ENCODE assay signal across 23 cellular contexts in the genomic region with DNA sequence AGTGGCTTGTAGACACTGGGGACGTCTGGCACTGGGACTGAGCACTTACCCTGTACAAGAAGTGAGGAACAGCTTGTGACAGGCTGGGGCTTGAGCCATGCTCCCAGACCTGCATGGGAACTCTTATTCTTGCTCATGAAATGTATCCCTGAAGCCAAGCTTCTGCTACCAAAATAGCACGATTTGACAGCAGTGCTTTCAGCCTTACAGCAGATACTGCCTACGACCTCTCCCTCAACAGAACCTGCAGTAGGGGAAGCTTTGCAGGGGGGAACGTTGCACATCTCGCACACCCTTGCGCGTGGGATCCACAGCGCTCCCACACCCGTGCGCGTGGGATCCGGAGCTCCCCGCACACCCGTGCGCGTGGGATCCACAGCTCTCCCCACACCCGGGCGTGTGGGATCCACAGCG.
DNase-seq lines count a peak whose midpoint lies in the region; ATAC-seq, FAIRE-seq and TF ChIP-seq lines count a peak whose summit lies in the region.
"Had no signal": no experiment of that assay in that cellular context is flagged by ENCODE, and none has a peak within 500 bp of the region (broad histone marks: within the 10 kb centered on the region; RNA-seq: fewer than 3 reads in every experiment).

No MANE protein-coding gene starts in this region.

- no peaks in the 10 kb centered on the region for H4K20me1 ChIP-seq in K562 (replicated peaks; ENCODE audit: control insufficient read depth, insufficient read depth, low read length)

- no peak overlapping the region for H3K4me2 ChIP-seq in K562 (ENCODE audit: insufficient read depth, low read length)

- no peak for TF ChIP-seq RAD21 in K562 (CRISPR knock-in tag; conservative IDR thresholded peaks at IDR 0.05 in 1 of 2, IDR thresholded peaks at IDR 0.05 in 1 of 2)

- H3K9me3 ChIP-seq in cardiac muscle cell (ENCODE audit: low read depth) (no peaks in the 10 kb centered on the region), K562 (replicated peaks; ENCODE audit: control insufficient read depth, insufficient read depth, low read depth, low read length) (no peaks in the 10 kb centered on the region), left lung (no peaks in the 10 kb centered on the region)
- H3K9me3 ChIP-seq: Caco-2, SJCRH30 had no signal

- H3K4me1 ChIP-seq in cardiac muscle cell (ENCODE audit: low read depth) (peaks cover 73% of the 10 kb centered on the region), K562 (replicated peaks in 1 of 2; ENCODE audit: control insufficient read depth in 2 of 2, insufficient read depth in 2 of 2, low read length in 2 of 2) (peaks cover 0 to 4% of the 10 kb centered on the region in 2 experiments; a peak in 1 of 5 replicates), left lung (peaks cover 12 to 30% of the 10 kb centered on the region in 2 donors)
- H3K4me1 ChIP-seq: Caco-2 had no signal

- 0 out of 4 replicates have a peak overlapping the region, but pooled peaks of 1 of the 2 experiments have one; percentile 11 for H3K9ac ChIP-seq in K562 (ENCODE audit: insufficient read depth in 1 of 2, low read depth in 2 of 2, low read length in 2 of 2)

- peak in 1 of 2 donors; percentile 62 for DNase-seq in cardiac muscle cell (ENCODE audit: low read depth in 1 of 2, low spot score in 1 of 2)
- DNase-seq in left cardiac atrium: no peak
- no peak for DNase-seq in K562 (ENCODE audit: extremely low read depth in 1 of 4, low spot score in 3 of 4)
- DNase-seq in head of caudate nucleus: peak in 36 of 42 donors; percentile 32 to 85 (median 62)
- no peak for DNase-seq in stimulated activated effector memory CD8-positive, alpha-beta T cell treated with anti-CD3 and anti-CD28 coated beads, Interleukin-12 subunit alpha, Interleukin-12 subunit beta, amount 100 ng/mL, for 72 hours (ENCODE audit: low spot score in 2 of 2)
- no peak for DNase-seq in left lung
- DNase-seq: Caco-2; CD4-positive, CD25-positive, alpha-beta regulatory T cell; DMS153; IMR-90; Kasumi-1; MM.1S; NCI-H1092 treated with DMSO at 0.1 percent for 48 hours; NCI-H2107; NCI-H345; NCI-H526 treated with DMSO at 0.1 percent for 48 hours; NK-92 treated with Interleukin-12 subunit alpha and Interleukin-12 subunit beta, amount 100 ng/mL, for 24 hours; RPMI8226; SJCRH30 had no signal

- H3K9me1 ChIP-seq in K562 (ENCODE audit: control insufficient read depth, insufficient read depth, low read length): no peaks in the 10 kb centered on the region

- H3K4me1 Mint-ChIP-seq in stimulated activated effector memory CD8-positive, alpha-beta T cell treated with anti-CD3 and anti-CD28 coated beads, Interleukin-12 subunit alpha, Interleukin-12 subunit beta, amount 100 ng/mL, for 72 hours: peaks cover 42% of the 10 kb centered on the region

- no TSS peak for BruUV-seq in K562 (replicated peaks; lab: Mats Ljungman, UMichigan)

- H3K27me3 ChIP-seq in cardiac muscle cell (no peaks in the 10 kb centered on the region), K562 (ENCODE audit: control insufficient read depth in 2 of 2, insufficient read depth in 2 of 2, low read length in 2 of 2) (no peaks in the 10 kb centered on the region), left lung (no peaks in the 10 kb centered on the region)
- H3K27me3 ChIP-seq: SJCRH30 had no signal

- POLR2A ChIA-PET in K562 (lab: Yijun Ruan, JAX): interaction anchor here (1.0 kb wide), 1 partner anchor 19 kb away, joined by 4 read pairs; no protein-coding TSS in a partner anchor

- no peaks in the 10 kb centered on the region for H3K9me3 Mint-ChIP-seq in stimulated activated effector memory CD8-positive, alpha-beta T cell treated with anti-CD3 and anti-CD28 coated beads, Interleukin-12 subunit alpha, Interleukin-12 subunit beta, amount 100 ng/mL, for 72 hours
- H3K9me3 Mint-ChIP-seq: CD4-positive, CD25-positive, alpha-beta regulatory T cell had no signal

- H3K27ac ChIP-seq in cardiac muscle cell (peak overlapping the region; percentile 88), K562 (ENCODE audit: extremely low read depth, low read depth, low read length) (no peak overlapping the region), left lung (no peak overlapping the region)
- H3K27ac ChIP-seq: SJCRH30 had no signal

- CTCF ChIA-PET in K562 (lab: Yijun Ruan, JAX; ENCODE audit: low intra/inter-chr PET ratio): no interaction called here

- ATAC-seq in left cardiac atrium (no peak), K562 (no peak; the same call in 2 of the 3 replicates), GM19351 (IDR thresholded peaks at IDR 0.05; ENCODE audit: unreplicated experiment) (no peak), HG02870 (IDR thresholded peaks at IDR 0.05; ENCODE audit: unreplicated experiment) (no peak), left lung (no peak)
- ATAC-seq in stimulated activated effector memory CD8-positive, alpha-beta T cell treated with anti-CD3 and anti-CD28 coated beads, Interleukin-12 subunit alpha, Interleukin-12 subunit beta, amount 100 ng/mL, for 72 hours: no peak

- FAIRE-seq in K562 (lab: Jason Lieb, UNC): no peak
- FAIRE-seq: H54 had no signal

- 73% methylated on average over 18 of the region's 19 CpGs for WGBS in K562 (ENCODE audit: insufficient coverage, low coverage, missing lambda C conversion rate)

- H3K36me3 Mint-ChIP-seq in stimulated activated effector memory CD8-positive, alpha-beta T cell treated with anti-CD3 and anti-CD28 coated beads, Interleukin-12 subunit alpha, Interleukin-12 subunit beta, amount 100 ng/mL, for 72 hours: peaks cover 64% of the 10 kb centered on the region

- TF ChIP-seq CTCF in cardiac muscle cell (IDR thresholded peaks at IDR 0.05; ENCODE audit: low read depth, low read length) (no peak), K562 (IDR thresholded peaks at IDR 0.05 in 2 of 3, conservative IDR thresholded peaks at IDR 0.05 in 1 of 3; ENCODE audit: insufficient read depth in 2 of 3, low read depth in 1 of 3, low read length in 3 of 3) (no peak), left lung (IDR thresholded peaks at IDR 0.05) (no peak)

- in situ Hi-C loops in K562 (cut with MboI): loop anchor here (5.0 kb wide), 3 partner anchors 92 to 547 kb away; no protein-coding TSS in a partner anchor

- TF ChIP-seq POLR2A in K562 (conservative IDR thresholded peaks at IDR 0.05): no peak

- H2AFZ ChIP-seq in K562 (ENCODE audit: low read depth, low read length): no peak overlapping the region

- H3K4me3 Mint-ChIP-seq in stimulated activated effector memory CD8-positive, alpha-beta T cell treated with anti-CD3 and anti-CD28 coated beads, Interleukin-12 subunit alpha, Interleukin-12 subunit beta, amount 100 ng/mL, for 72 hours: no peak overlapping the region
- H3K4me3 Mint-ChIP-seq: B cell; CD4-positive, CD25-positive, alpha-beta regulatory T cell had no signal

- H3K36me3 ChIP-seq in cardiac muscle cell (peaks cover 16% of the 10 kb centered on the region), K562 (ENCODE audit: control insufficient read depth, insufficient read depth, low read length) (no peaks in the 10 kb centered on the region; the same call in 2 of the 3 replicates), left lung (no peaks in the 10 kb centered on the region)
- H3K36me3 ChIP-seq: SJCRH30 had no signal

- intact Hi-C loops in left cardiac atrium (cut with DNase I) (loop anchor here in 1 of 2 donors (5.0 kb wide), 1 partner anchor 97 kb away; no protein-coding TSS in a partner anchor), K562 (cut with micrococcal nuclease) (no loop called here), head of caudate nucleus (cut with DNase I) (no loop called here), left lung (cut with DNase I) (loop anchor here in 1 of 2 donors (5.0 kb wide), 1 partner anchor 92 kb away; no protein-coding TSS in a partner anchor)

- no peak for TF ChIP-seq EP300 in K562 (IDR thresholded peaks at IDR 0.05; ENCODE audit: low read length)

- peak overlapping the region; percentile 20 for H3K27ac Mint-ChIP-seq in stimulated activated effector memory CD8-positive, alpha-beta T cell treated with anti-CD3 and anti-CD28 coated beads, Interleukin-12 subunit alpha, Interleukin-12 subunit beta, amount 100 ng/mL, for 72 hours
- H3K27ac Mint-ChIP-seq: B cell had no signal

- no peak overlapping the region for H3K4me3 ChIP-seq in cardiac muscle cell
- H3K4me3 ChIP-seq in K562: no peak overlapping the region
- H3K4me3 ChIP-seq in left lung: no peak overlapping the region
- H3K4me3 ChIP-seq: SJCRH30 had no signal

- H3K79me2 ChIP-seq in K562 (ENCODE audit: control insufficient read depth, insufficient read depth, low read length): no peaks in the 10 kb centered on the region

TF ChIP-seq in K562, 482 proteins besides CTCF, POLR2A, EP300 and RAD21:
- TF ChIP-seq POLR2G (IDR thresholded peaks at IDR 0.05; ENCODE audit: low read depth, low read length) (peak; percentile 43; the same call in 1 of the 2 replicates), HNRNPLL (IDR thresholded peaks at IDR 0.05; ENCODE audit: low read depth, low read length, poor library complexity, severe bottlenecking) (no peak)
- TF ChIP-seq, protein P1, sequence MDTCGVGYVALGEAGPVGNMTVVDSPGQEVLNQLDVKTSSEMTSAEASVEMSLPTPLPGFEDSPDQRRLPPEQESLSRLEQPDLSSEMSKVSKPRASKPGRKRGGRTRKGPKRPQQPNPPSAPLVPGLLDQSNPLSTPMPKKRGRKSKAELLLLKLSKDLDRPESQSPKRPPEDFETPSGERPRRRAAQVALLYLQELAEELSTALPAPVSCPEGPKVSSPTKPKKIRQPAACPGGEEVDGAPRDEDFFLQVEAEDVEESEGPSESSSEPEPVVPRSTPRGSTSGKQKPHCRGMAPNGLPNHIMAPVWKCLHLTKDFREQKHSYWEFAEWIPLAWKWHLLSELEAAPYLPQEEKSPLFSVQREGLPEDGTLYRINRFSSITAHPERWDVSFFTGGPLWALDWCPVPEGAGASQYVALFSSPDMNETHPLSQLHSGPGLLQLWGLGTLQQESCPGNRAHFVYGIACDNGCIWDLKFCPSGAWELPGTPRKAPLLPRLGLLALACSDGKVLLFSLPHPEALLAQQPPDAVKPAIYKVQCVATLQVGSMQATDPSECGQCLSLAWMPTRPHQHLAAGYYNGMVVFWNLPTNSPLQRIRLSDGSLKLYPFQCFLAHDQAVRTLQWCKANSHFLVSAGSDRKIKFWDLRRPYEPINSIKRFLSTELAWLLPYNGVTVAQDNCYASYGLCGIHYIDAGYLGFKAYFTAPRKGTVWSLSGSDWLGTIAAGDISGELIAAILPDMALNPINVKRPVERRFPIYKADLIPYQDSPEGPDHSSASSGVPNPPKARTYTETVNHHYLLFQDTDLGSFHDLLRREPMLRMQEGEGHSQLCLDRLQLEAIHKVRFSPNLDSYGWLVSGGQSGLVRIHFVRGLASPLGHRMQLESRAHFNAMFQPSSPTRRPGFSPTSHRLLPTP (IDR thresholded peaks at IDR 0.05; ENCODE audit: borderline replicate concordance, extremely low read depth, insufficient read length): no peak

Comparison
In these comparisons a context has a peak if more than half of its experiments do, and no peak if none do; other contexts are left out.
1. DNase-seq: peak in head of caudate nucleus (36 of 42); none in left cardiac atrium (single experiment), K562 (0 of 4), stimulated activated effector memory CD8-positive, alpha-beta T cell treated with anti-CD3 and anti-CD28 coated beads, Interleukin-12 subunit alpha, Interleukin-12 subunit beta, amount 100 ng/mL, for 72 hours (0 of 2) and left lung (0 of 2).